Comparison of ENCODE assay signal across 18 cellular contexts in the genomic region with DNA sequence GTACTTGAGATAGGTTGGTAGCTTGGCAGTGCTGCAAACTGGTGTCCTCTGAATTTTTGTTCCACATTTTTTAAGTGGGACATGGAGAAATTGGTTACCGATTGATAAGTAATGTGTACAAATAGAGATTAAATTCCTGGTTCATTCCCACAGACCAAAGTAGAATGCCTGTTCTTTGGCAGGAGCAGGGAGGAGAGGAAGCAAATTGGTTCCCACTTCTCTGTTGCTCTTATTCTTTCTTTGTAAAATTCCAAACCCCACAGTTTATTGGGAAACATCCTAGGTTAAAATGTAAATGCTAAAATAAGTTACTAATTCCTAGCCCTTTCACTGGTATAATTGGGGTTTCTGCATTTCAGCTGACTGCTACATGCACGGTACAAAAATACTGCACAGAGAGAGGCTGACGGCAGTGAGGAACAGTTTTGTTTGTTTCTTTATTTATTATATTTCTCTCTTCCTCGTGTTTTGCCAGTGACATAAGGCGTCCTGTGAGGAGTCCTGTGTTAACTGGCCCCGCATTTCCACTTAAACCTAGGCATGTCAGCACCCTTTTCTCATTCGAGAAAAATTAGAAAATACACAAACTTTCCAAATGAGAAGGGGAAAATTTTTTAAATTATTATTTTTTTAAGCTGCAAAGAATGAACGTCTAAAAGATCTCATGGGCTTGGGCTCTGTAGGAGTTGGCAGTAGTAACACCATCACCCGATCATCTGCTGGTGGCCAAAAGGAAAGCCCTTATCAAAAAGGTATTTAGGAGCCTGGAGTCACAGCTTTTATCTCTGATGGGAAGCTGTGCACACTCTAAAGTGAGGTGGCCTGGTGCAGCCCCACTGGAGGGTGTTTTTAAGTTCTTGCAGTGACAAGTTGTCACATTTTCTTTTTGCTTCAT. TPM values are rescaled to one million over a fixed set of nuclear protein-coding genes. Genes with fewer than 3 reads are reported as not detected.
DNase-seq lines count a peak whose midpoint lies in the region; ATAC-seq and TF ChIP-seq lines count a peak whose summit lies in the region.
"Had no signal": no experiment of that assay in that cellular context is flagged by ENCODE, and none has a peak within 500 bp of the region (broad histone marks: within the 10 kb centered on the region; RNA-seq: fewer than 3 reads in every experiment).

No MANE protein-coding gene starts in this region.

- no peaks in the 10 kb centered on the region for H3K9me2 ChIP-seq in OCI-LY1 (ENCODE audit: low read depth, low read length)

- POLR2A ChIA-PET in AG04450 (lab: Yijun Ruan, JAX) (interaction anchor here (0.6 kb wide), 1 partner anchor 11 kb away, joined by 3 read pairs; no protein-coding TSS in a partner anchor), HEK293T (lab: Yijun Ruan, JAX) (no interaction called here)

- peak overlapping the region in 3 of 6 donors; percentile 44 to 81 (median 75) for H3K27ac Mint-ChIP-seq in naive B cell

- CTCF ChIA-PET in AG04450 (lab: Charles Lee), result no interaction called here
- CTCF ChIA-PET in HEK293T (lab: Yijun Ruan, JAX), result interaction anchor here (0.6 kb wide), 1 partner anchor 37 kb away, joined by 3 read pairs; no protein-coding TSS in a partner anchor

- peak overlapping the region in 6 of 8 donors; percentile 32 to 83 (median 54) for H3K4me3 Mint-ChIP-seq in naive B cell

- H3K9me3 ChIP-seq in AG04450 (ENCODE audit: control insufficient read depth, insufficient read depth, low read length) (peaks cover 3% of the 10 kb centered on the region), OCI-LY1 (ENCODE audit: low read length) (0 out of 2 replicates have a peak, but pooled peaks cover 8% of the 10 kb centered on the region)
- H3K9me3 ChIP-seq: mucosa of descending colon had no signal

- H3K27me3 ChIP-seq in AG04450 (ENCODE audit: control insufficient read depth, insufficient read depth, low read length) (no peaks in the 10 kb centered on the region), OCI-LY1 (ENCODE audit: insufficient read depth, low read length) (no peaks in the 10 kb centered on the region)
- H3K27me3 ChIP-seq: foreskin keratinocyte had no signal

- no peak for ATAC-seq in naive B cell (ENCODE audit: low read depth in 2 of 2)
- no peak for ATAC-seq in HG02759 (IDR thresholded peaks at IDR 0.05; ENCODE audit: unreplicated experiment)
- ATAC-seq: foreskin keratinocyte, left colon, mucosa of descending colon, sciatic nerve had no signal

- H3K9me3 Mint-ChIP-seq in naive B cell, result peaks cover 0 to 6% (median 0%) of the 10 kb centered on the region in 7 donors

- no peaks in the 10 kb centered on the region for H3K27me3 Mint-ChIP-seq in naive B cell

- no peak overlapping the region for H2AFZ ChIP-seq in OCI-LY1 (ENCODE audit: low read length)

- H3K4me1 Mint-ChIP-seq in naive B cell, result peaks cover 28 to 58% (median 37%) of the 10 kb centered on the region in 3 donors

- TF ChIP-seq CTCF in AG04450 (IDR thresholded peaks at IDR 0.05; ENCODE audit: low read depth, low read length), result no peak
- no peak for TF ChIP-seq CTCF in OCI-LY1 (IDR thresholded peaks at IDR 0.05; ENCODE audit: low read length)
- no peak for TF ChIP-seq CTCF in fibroblast of the aortic adventitia (IDR thresholded peaks at IDR 0.05; ENCODE audit: insufficient read depth, low read length)

- H3K36me3 Mint-ChIP-seq in naive B cell, result no peaks in the 10 kb centered on the region

- peak overlapping the region; percentile 31 for H3K27ac ChIP-seq in AG04450 (ENCODE audit: low read depth, low read length)
- H3K27ac ChIP-seq in OCI-LY1 (ENCODE audit: low read depth, low read length, poor library complexity, severe bottlenecking), result peak overlapping the region; percentile 96
- H3K27ac ChIP-seq: foreskin keratinocyte had no signal

- H4K20me1 ChIP-seq in OCI-LY1 (ENCODE audit: insufficient read depth, low read length), result no peaks in the 10 kb centered on the region

- peaks cover 8% of the 10 kb centered on the region; the same call in 1 of the 2 replicates for H3K79me2 ChIP-seq in OCI-LY1 (ENCODE audit: insufficient read depth, low read length)

- H3K4me1 ChIP-seq in OCI-LY1 (ENCODE audit: insufficient read depth, low read length, severe bottlenecking), result peaks cover 41% of the 10 kb centered on the region

- no peak for DNase-seq in AG04450 (ENCODE audit: low read depth, low spot score)
- DNase-seq in fibroblast of the aortic adventitia (ENCODE audit: low read depth), result peak; percentile 18
- no peak for DNase-seq in naive B cell
- DNase-seq in NCI-H2196 treated with DMSO at 0.1 percent for 48 hours (lab: John Stamatoyannopoulos, UW; ENCODE audit: unreplicated experiment), result no peak
- DNase-seq in HEK293T (ENCODE audit: extremely low spot score), result no peak
- no peak for DNase-seq in NAMALWA (ENCODE audit: low spot score)
- DNase-seq: activated CD4-positive, alpha-beta T cell treated with anti-CD3 and anti-CD28 coated beads, Interleukin-2, amount 50 U/mL, for 1 hour; activated CD8-positive, alpha-beta memory T cell treated with anti-CD3 and anti-CD28 coated beads, Interleukin-2, amount 50 U/mL, for 48 hours; activated gamma-delta T cell treated with Interleukin-2 at 50 U/mL for 16 hours; H7; left colon; mucosa of descending colon; NCI-H1092 treated with DMSO at 0.1 percent for 48 hours; stimulated activated naive CD4-positive, alpha-beta T cell treated with Interleukin-2 at 50 U/mL for 16 hours had no signal

- H3K4me3 ChIP-seq in AG04450 (ENCODE audit: low read depth, low read length) (no peak overlapping the region), OCI-LY1 (ENCODE audit: low read depth, low read length, poor library complexity, severe bottlenecking) (peak overlapping the region; percentile 54), fibroblast of the aortic adventitia (ENCODE audit: low read depth, low read length) (no peak overlapping the region)
- H3K4me3 ChIP-seq: mucosa of descending colon had no signal

- peaks cover 22% of the 10 kb centered on the region for H3K36me3 ChIP-seq in OCI-LY1 (ENCODE audit: insufficient read depth, low read length)

- H3K4me2 ChIP-seq in OCI-LY1 (ENCODE audit: low read length), result peak overlapping the region; percentile 61

- peak overlapping the region; percentile 65 for H3K9ac ChIP-seq in OCI-LY1 (ENCODE audit: low read length)

- peaks cover 3% of the 10 kb centered on the region; the same call in 1 of the 2 replicates for H3F3A ChIP-seq in OCI-LY1 (ENCODE audit: insufficient read depth, low read length)

TF ChIP-seq in HEK293T, 16 proteins besides CTCF, POLR2A, EP300 and RAD21:
- TF ChIP-seq FOXM1 (IDR thresholded peaks at IDR 0.05; ENCODE audit: borderline replicate concordance), result no peak
- TF ChIP-seq HDGF (IDR thresholded peaks at IDR 0.05; ENCODE audit: borderline replicate concordance), result no peak
- TF ChIP-seq SUZ12 (IDR thresholded peaks at IDR 0.05), result no peak
- TF ChIP-seq, protein P1, sequence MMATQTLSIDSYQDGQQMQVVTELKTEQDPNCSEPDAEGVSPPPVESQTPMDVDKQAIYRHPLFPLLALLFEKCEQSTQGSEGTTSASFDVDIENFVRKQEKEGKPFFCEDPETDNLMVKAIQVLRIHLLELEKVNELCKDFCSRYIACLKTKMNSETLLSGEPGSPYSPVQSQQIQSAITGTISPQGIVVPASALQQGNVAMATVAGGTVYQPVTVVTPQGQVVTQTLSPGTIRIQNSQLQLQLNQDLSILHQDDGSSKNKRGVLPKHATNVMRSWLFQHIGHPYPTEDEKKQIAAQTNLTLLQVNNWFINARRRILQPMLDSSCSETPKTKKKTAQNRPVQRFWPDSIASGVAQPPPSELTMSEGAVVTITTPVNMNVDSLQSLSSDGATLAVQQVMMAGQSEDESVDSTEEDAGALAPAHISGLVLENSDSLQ (IDR thresholded peaks at IDR 0.05), result no peak
- no peak for TF ChIP-seq CTBP1 (IDR thresholded peaks at IDR 0.05; ENCODE audit: borderline replicate concordance)
- no peak for TF ChIP-seq ELF4 (IDR thresholded peaks at IDR 0.05)
- TF ChIP-seq LEF1 (IDR thresholded peaks at IDR 0.05; ENCODE audit: borderline replicate concordance), result no peak
- TF ChIP-seq FOXK2 (IDR thresholded peaks at IDR 0.05), result no peak
- no peak for TF ChIP-seq FOXA1 (IDR thresholded peaks at IDR 0.05)
- TF ChIP-seq TARDBP (IDR thresholded peaks at IDR 0.05), result no peak
- no peak for TF ChIP-seq L3MBTL2 (conservative IDR thresholded peaks at IDR 0.05)
- no peak for TF ChIP-seq ARNT (IDR thresholded peaks at IDR 0.05)
- no peak for TF ChIP-seq SP1 (IDR thresholded peaks at IDR 0.05)
- TF ChIP-seq ZNF384 (IDR thresholded peaks at IDR 0.05), result no peak
- TF ChIP-seq BHLHE40 (IDR thresholded peaks at IDR 0.05; ENCODE audit: borderline replicate concordance), result no peak
- no peak for TF ChIP-seq NFRKB (IDR thresholded peaks at IDR 0.05)

RNA-seq across cellular contexts. Expression of a gene that starts 25.4 kb away (rescaled TPM):
- 4.4 and 4.6 TPM in 2 replicates for polyA plus RNA-seq in AG04450 (2011; rRNA removed)
- polyA minus RNA-seq in AG04450 (2011; rRNA and poly(A)+ RNA removed), result 3.6 and 4.0 TPM in 2 replicates
- 3.2 and 12.2 TPM in 2 replicates for total RNA-seq in fibroblast of the aortic adventitia (ENCODE audit: low replicate concordance)
- polyA plus RNA-seq in naive B cell (ENCODE audit: low read depth in 6 of 6), result 100 to 1,000 TPM in 3 of 6 donors, 10 to 100 TPM in 3; 65.2 to 135 (median 87.0) TPM

Comparison
In these comparisons a context has a peak if more than half of its experiments do, and no peak if none do; other contexts are left out.
1. RNA of a gene that starts 25.4 kb away (polyA plus RNA-seq): 65.2 to 135 TPM in naive B cell; 4.4 to 4.6 TPM in AG04450; every median in the first group is over 10 times any median in the second.